In genomic region chrX:48573690-48574269, GRCh38 we compare ENCODE assay signal across 1 cellular context.
TF ChIP-seq lines count a peak whose summit lies in the region.

No MANE protein-coding gene starts in this region.

TF ChIP-seq in HEK293, 187 proteins besides CTCF, POLR2A, EP300 and RAD21 (continued from another document):
- TF ChIP-seq, protein P1, sequence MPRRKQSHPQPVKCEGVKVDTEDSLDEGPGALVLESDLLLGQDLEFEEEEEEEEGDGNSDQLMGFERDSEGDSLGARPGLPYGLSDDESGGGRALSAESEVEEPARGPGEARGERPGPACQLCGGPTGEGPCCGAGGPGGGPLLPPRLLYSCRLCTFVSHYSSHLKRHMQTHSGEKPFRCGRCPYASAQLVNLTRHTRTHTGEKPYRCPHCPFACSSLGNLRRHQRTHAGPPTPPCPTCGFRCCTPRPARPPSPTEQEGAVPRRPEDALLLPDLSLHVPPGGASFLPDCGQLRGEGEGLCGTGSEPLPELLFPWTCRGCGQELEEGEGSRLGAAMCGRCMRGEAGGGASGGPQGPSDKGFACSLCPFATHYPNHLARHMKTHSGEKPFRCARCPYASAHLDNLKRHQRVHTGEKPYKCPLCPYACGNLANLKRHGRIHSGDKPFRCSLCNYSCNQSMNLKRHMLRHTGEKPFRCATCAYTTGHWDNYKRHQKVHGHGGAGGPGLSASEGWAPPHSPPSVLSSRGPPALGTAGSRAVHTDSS (tag by site-specific recombination; IDR thresholded peaks at IDR 0.05) = peak; percentile 73
- 0 out of 2 replicates have a peak, but pooled peaks have one; percentile 14 for TF ChIP-seq ZNF785 (tag by site-specific recombination; IDR thresholded peaks at IDR 0.05)
- TF ChIP-seq ZNF2 (tag by site-specific recombination; IDR thresholded peaks at IDR 0.05) = 0 out of 2 replicates have a peak, but pooled peaks have one; percentile 8
TF ChIP-seq in HEK293: peak in this region for 31.
